19 cellular contexts compared by ENCODE assay signal in genomic region chr15:62979252-62979651, GRCh38.
DNase-seq lines count a peak whose midpoint lies in the region; ATAC-seq and TF ChIP-seq lines count a peak whose summit lies in the region.
"Had no signal": no experiment of that assay in that cellular context is flagged by ENCODE, and none has a peak within 500 bp of the region (broad histone marks: within the 10 kb centered on the region; RNA-seq: fewer than 3 reads in every experiment).

No MANE protein-coding gene starts in this region.

- no peaks in the 10 kb centered on the region for H3K79me2 ChIP-seq in osteoblast (ENCODE audit: insufficient read depth, low read length)

- DNase-seq in Caki2 (ENCODE audit: low read depth) (peak; percentile 36), HS-5 (ENCODE audit: low read depth) (peak; percentile 11), fibroblast of pulmonary artery (ENCODE audit: low read depth) (peak; percentile 14), osteoblast (ENCODE audit: insufficient read length, low spot score, missing footprints) (no peak), NCI-H2196 treated with DMSO at 0.1 percent for 48 hours (lab: John Stamatoyannopoulos, UW; ENCODE audit: unreplicated experiment) (no peak), sciatic nerve (ENCODE audit: low spot score) (no peak)
- no peak for DNase-seq in activated naive CD8-positive, alpha-beta T cell treated with anti-CD3 and anti-CD28 coated beads for 36 hours
- DNase-seq: BE2C; CD4-positive, alpha-beta memory T cell; DND-41; Kasumi-1; NCI-H1417 treated with DMSO at 0.1 percent for 48 hours; NCI-H2029 treated with DMSO at 0.1 percent for 48 hours; NCI-H526; NK-92 treated with Interleukin-12 subunit alpha and Interleukin-12 subunit beta, amount 100 ng/mL, for 24 hours; OCI-M1; SJCRH30 had no signal

- H3K36me3 ChIP-seq in osteoblast (ENCODE audit: insufficient read depth, low read length), result no peaks in the 10 kb centered on the region
- H3K36me3 ChIP-seq: BE2C, SJCRH30 had no signal

- ATAC-seq in sciatic nerve (no peak), GM19328 (IDR thresholded peaks at IDR 0.05; ENCODE audit: unreplicated experiment) (no peak)

- in situ Hi-C loops in Caki2 (cut with HindIII; ENCODE audit: low pct_unique_long_range_greater_than_20kb, low sequenced_read_pairs), result no loop called here

- H3K4me1 ChIP-seq in osteoblast (ENCODE audit: insufficient read depth, low read length), result peaks cover 26% of the 10 kb centered on the region

- no peaks in the 10 kb centered on the region for H3K27me3 ChIP-seq in osteoblast (ENCODE audit: insufficient read depth, low read length)
- H3K27me3 ChIP-seq: BE2C, SJCRH30 had no signal

- H3K4me3 Mint-ChIP-seq in activated naive CD8-positive, alpha-beta T cell treated with anti-CD3 and anti-CD28 coated beads for 36 hours, result no peak overlapping the region
- H3K4me3 Mint-ChIP-seq: CD4-positive, alpha-beta memory T cell had no signal

- no peak overlapping the region for H3K4me3 ChIP-seq in fibroblast of pulmonary artery (replicated peaks; ENCODE audit: low read depth, low read length)
- H3K4me3 ChIP-seq in osteoblast (ENCODE audit: insufficient read depth, low read length), result no peak overlapping the region
- H3K4me3 ChIP-seq: SJCRH30 had no signal

- H3K9me3 ChIP-seq in osteoblast (ENCODE audit: low read depth, low read length), result no peaks in the 10 kb centered on the region
- H3K9me3 ChIP-seq: BE2C, SJCRH30 had no signal

- intact Hi-C loops in sciatic nerve (cut with DNase I), result no loop called here

- H3K36me3 Mint-ChIP-seq in activated naive CD8-positive, alpha-beta T cell treated with anti-CD3 and anti-CD28 coated beads for 36 hours, result no peaks in the 10 kb centered on the region
- H3K36me3 Mint-ChIP-seq: CD4-positive, alpha-beta memory T cell had no signal

- no peak overlapping the region for H3K27ac Mint-ChIP-seq in activated naive CD8-positive, alpha-beta T cell treated with anti-CD3 and anti-CD28 coated beads for 36 hours
- H3K27ac Mint-ChIP-seq: CD4-positive, alpha-beta memory T cell had no signal

- H3K9me3 Mint-ChIP-seq in activated naive CD8-positive, alpha-beta T cell treated with anti-CD3 and anti-CD28 coated beads for 36 hours, result no peaks in the 10 kb centered on the region

- no peak for TF ChIP-seq CTCF in fibroblast of pulmonary artery (IDR thresholded peaks at IDR 0.05; ENCODE audit: low read length, missing control alignments)
- no peak for TF ChIP-seq CTCF in osteoblast (IDR thresholded peaks at IDR 0.05; ENCODE audit: extremely low read depth, low read depth, low read length)

- no peaks in the 10 kb centered on the region for H3K4me1 Mint-ChIP-seq in activated naive CD8-positive, alpha-beta T cell treated with anti-CD3 and anti-CD28 coated beads for 36 hours
- H3K4me1 Mint-ChIP-seq: CD4-positive, alpha-beta memory T cell had no signal

- H2AFZ ChIP-seq in osteoblast (ENCODE audit: low read length), result no peak overlapping the region

- H3K27me3 Mint-ChIP-seq in activated naive CD8-positive, alpha-beta T cell treated with anti-CD3 and anti-CD28 coated beads for 36 hours, result peaks cover 8% of the 10 kb centered on the region

- no peak overlapping the region for H3K4me2 ChIP-seq in osteoblast (ENCODE audit: insufficient read depth, low read length)

- peak overlapping the region; percentile 79 for H3K27ac ChIP-seq in osteoblast (ENCODE audit: low read depth, low read length)
- H3K27ac ChIP-seq: RWPE1, SJCRH30 had no signal

- H4K20me1 ChIP-seq in osteoblast (ENCODE audit: insufficient read depth, low read length), result no peaks in the 10 kb centered on the region

Comparison
In these comparisons a context has a peak if more than half of its experiments do, and no peak if none do; other contexts are left out.
1. DNase-seq: peak in Caki2 (single experiment), HS-5 (single experiment) and fibroblast of pulmonary artery (single experiment); none in osteoblast (single experiment), NCI-H2196 treated with DMSO at 0.1 percent for 48 hours (single experiment), sciatic nerve (single experiment) and activated naive CD8-positive, alpha-beta T cell treated with anti-CD3 and anti-CD28 coated beads for 36 hours (single experiment).